In the genomic region with DNA sequence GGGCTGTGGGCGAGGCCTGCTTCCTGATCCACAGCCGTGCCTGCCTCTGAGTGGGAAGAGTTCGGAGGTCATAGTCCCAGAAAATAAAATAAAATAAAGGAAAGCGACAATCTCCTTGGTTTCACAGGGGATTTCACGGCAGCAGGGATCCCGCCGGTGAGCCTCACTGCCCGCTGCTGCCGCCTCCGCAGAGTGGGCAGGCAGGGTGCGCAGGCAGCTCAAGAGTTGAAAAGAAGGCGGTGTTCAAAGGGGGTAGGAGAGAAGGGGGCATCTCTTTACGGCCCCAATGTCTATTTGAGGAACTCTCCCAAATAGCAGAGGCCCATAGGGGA, we compare ENCODE assay signal across 23 cellular contexts. TPM values are rescaled to one million over a fixed set of nuclear protein-coding genes. Genes with fewer than 3 reads are reported as not detected.
A peak's percentile ranks its signal among the peaks of the same experiment; 100 is the strongest.
DNase-seq lines count a peak whose midpoint lies in the region; ATAC-seq and TF ChIP-seq lines count a peak whose summit lies in the region.
"Had no signal": no experiment of that assay in that cellular context is flagged by ENCODE, and none has a peak within 500 bp of the region (broad histone marks: within the 10 kb centered on the region; RNA-seq: fewer than 3 reads in every experiment).

No MANE protein-coding gene starts in this region.

- H3K36me3 Mint-ChIP-seq in natural killer cell (no peaks in the 10 kb centered on the region), nephron progenitor cell (ENCODE audit: low read depth) (peaks cover 54% of the 10 kb centered on the region)
- H3K36me3 Mint-ChIP-seq in natural killer cell treated with Interleukin-12 subunit alpha and Interleukin-12 subunit beta and Interleukin-15 and Interleukin-18, amount 100 ng/mL, for 72 hours: no peaks in the 10 kb centered on the region
- H3K36me3 Mint-ChIP-seq: WTC11 had no signal

- no peak overlapping the region for H2BK5ac ChIP-seq in mesendoderm (ENCODE audit: low read length)

- no peak overlapping the region for H2AK5ac ChIP-seq in mesendoderm (ENCODE audit: low read length)

- H3K9me3 Mint-ChIP-seq in natural killer cell (no peaks in the 10 kb centered on the region), nephron progenitor cell (no peaks in the 10 kb centered on the region)
- H3K9me3 Mint-ChIP-seq in natural killer cell treated with Interleukin-12 subunit alpha and Interleukin-12 subunit beta and Interleukin-15 and Interleukin-18, amount 100 ng/mL, for 72 hours: no peaks in the 10 kb centered on the region
- H3K9me3 Mint-ChIP-seq: dendritic cell treated with granulocyte-macrophage colony-stimulating factor and Interleukin-4, amounts not matched to agents 40 ng/mL and 50 ng/mL, for 4 days; WTC11 had no signal

- no peak for ATAC-seq in natural killer cell
- ATAC-seq in natural killer cell treated with Interleukin-12 subunit alpha and Interleukin-12 subunit beta and Interleukin-15 and Interleukin-18, amount 100 ng/mL, for 72 hours: no peak
- ATAC-seq: left lung had no signal

- TF ChIP-seq CTCF in natural killer cell (IDR thresholded peaks at IDR 0.05): no peak
- no peak for TF ChIP-seq CTCF in nephron progenitor cell (IDR thresholded peaks at IDR 0.05)

- DNase-seq in natural killer cell: no peak
- DNase-seq in natural killer cell treated with Interleukin-12 subunit alpha and Interleukin-12 subunit beta and Interleukin-15 and Interleukin-18, amount 100 ng/mL, for 72 hours (ENCODE audit: low spot score): no peak
- DNase-seq in adipocyte (ENCODE audit: low read depth): no peak
- no peak for DNase-seq in nephron progenitor cell
- no peak for DNase-seq in NCI-H774 (lab: John Stamatoyannopoulos, UW)
- no peak for DNase-seq in DMS79 (lab: John Stamatoyannopoulos, UW)
- no peak for DNase-seq in mesendoderm
- DNase-seq in activated CD4-positive, alpha-beta T cell treated with anti-CD3 and anti-CD28 coated beads, Interleukin-2, amount 50 U/mL, for 1 hour: no peak
- DNase-seq: activated naive CD4-positive, alpha-beta T cell; brain microvascular endothelial cell; Caco-2; esophagus squamous epithelium; GF-D8; HCEC 1CT; NCI-H2107; NCI-H82; stimulated activated CD4-positive, alpha-beta T cell treated with anti-CD3 and anti-CD28 coated beads, Interleukin-4, amount 100 ng/mL, for 1 hour; stimulated activated CD8-positive, alpha-beta memory T cell treated with anti-CD3 and anti-CD28 coated beads, Interleukin-4, amount 100 ng/mL, for 48 hours had no signal

- no peak overlapping the region for H3K4me2 ChIP-seq in mesendoderm (ENCODE audit: low read length)

- no peak overlapping the region for H2BK120ac ChIP-seq in mesendoderm (ENCODE audit: low read depth, low read length)

- no peaks in the 10 kb centered on the region for H3K36me3 ChIP-seq in adipocyte (ENCODE audit: control insufficient read depth, insufficient read depth, low read length, severe bottlenecking)
- H3K36me3 ChIP-seq in mesendoderm (ENCODE audit: control insufficient read depth, insufficient read depth, low read length): no peaks in the 10 kb centered on the region
- H3K36me3 ChIP-seq: brain microvascular endothelial cell, esophagus squamous epithelium, left lung, right atrium auricular region had no signal

- H3K79me1 ChIP-seq in mesendoderm (ENCODE audit: low read length): no peaks in the 10 kb centered on the region

- H3K27ac Mint-ChIP-seq in natural killer cell (no peak overlapping the region), nephron progenitor cell (peak overlapping the region; percentile 99)
- H3K27ac Mint-ChIP-seq in natural killer cell treated with Interleukin-12 subunit alpha and Interleukin-12 subunit beta and Interleukin-15 and Interleukin-18, amount 100 ng/mL, for 72 hours: no peak overlapping the region
- H3K27ac Mint-ChIP-seq: WTC11 had no signal

- H3K79me2 ChIP-seq in mesendoderm (ENCODE audit: control insufficient read depth, insufficient read depth, low read length): no peaks in the 10 kb centered on the region

- no peak overlapping the region for H2BK15ac ChIP-seq in mesendoderm (replicated peaks; ENCODE audit: low read depth)

- WGBS in mesendoderm (ENCODE audit: extremely low coverage, insufficient coverage, low lambda C conversion rate): no CpG with 5 or more reads among the region's 13 CpGs

- H3K4ac ChIP-seq in mesendoderm (ENCODE audit: low read depth, low read length): no peak overlapping the region

- H3K18ac ChIP-seq in mesendoderm (ENCODE audit: low read length): no peak overlapping the region

- H3K4me1 ChIP-seq in adipocyte (ENCODE audit: control insufficient read depth, insufficient read depth, low read length) (peaks cover 59% of the 10 kb centered on the region), mesendoderm (ENCODE audit: control insufficient read depth, low read depth, low read length) (no peaks in the 10 kb centered on the region)

- no peak overlapping the region for H4K8ac ChIP-seq in mesendoderm (ENCODE audit: low read depth, low read length)

- no peak overlapping the region for H3K27ac ChIP-seq in mesendoderm (ENCODE audit: low read depth, low read length)
- H3K27ac ChIP-seq: brain microvascular endothelial cell, esophagus squamous epithelium, left lung, right atrium auricular region had no signal

- peaks cover 46 to 47% of the 10 kb centered on the region in 2 donors for H3K4me1 Mint-ChIP-seq in natural killer cell
- H3K4me1 Mint-ChIP-seq in natural killer cell treated with Interleukin-12 subunit alpha and Interleukin-12 subunit beta and Interleukin-15 and Interleukin-18, amount 100 ng/mL, for 72 hours (ENCODE audit: low read depth in 2 of 2): peaks cover 21 to 37% of the 10 kb centered on the region in 2 donors
- H3K4me1 Mint-ChIP-seq in nephron progenitor cell: peaks cover 44% of the 10 kb centered on the region

- H4K5ac ChIP-seq in mesendoderm (ENCODE audit: low read length): no peak overlapping the region

- H3K4me3 Mint-ChIP-seq in natural killer cell (peak overlapping the region; percentile 62), nephron progenitor cell (peak overlapping the region; percentile 98)
- H3K4me3 Mint-ChIP-seq in natural killer cell treated with Interleukin-12 subunit alpha and Interleukin-12 subunit beta and Interleukin-15 and Interleukin-18, amount 100 ng/mL, for 72 hours: no peak overlapping the region

- H3K9me3 ChIP-seq in adipocyte (ENCODE audit: control insufficient read depth, low read length): no peaks in the 10 kb centered on the region
- H3K9me3 ChIP-seq: Caco-2, esophagus squamous epithelium, left lung, right atrium auricular region had no signal

- intact Hi-C loops in natural killer cell (cut with micrococcal nuclease): loop anchor here (5.0 kb wide), 2 partner anchors 35 to 40 kb away; a partner anchor contains a TSS

- H3K56ac ChIP-seq in mesendoderm (ENCODE audit: low read length): no peak overlapping the region

- peak overlapping the region; percentile 96 for H3K9ac ChIP-seq in adipocyte (ENCODE audit: low read length)
- H3K9ac ChIP-seq in mesendoderm (ENCODE audit: low read length): no peak overlapping the region

- H3K23ac ChIP-seq in mesendoderm (ENCODE audit: low read length): no peak overlapping the region

- H3K27me3 ChIP-seq in adipocyte (replicated peaks; ENCODE audit: control insufficient read depth, insufficient read depth, low read length) (no peaks in the 10 kb centered on the region), mesendoderm (ENCODE audit: insufficient read depth, low read length, poor library complexity) (peaks cover 96% of the 10 kb centered on the region)

- H3K4me3 ChIP-seq in adipocyte (ENCODE audit: low read length) (peak overlapping the region; percentile 94), mesendoderm (ENCODE audit: low read length) (no peak overlapping the region)
- H3K4me3 ChIP-seq: right atrium auricular region had no signal

- H3K27me3 Mint-ChIP-seq in natural killer cell (ENCODE audit: low read depth in 2 of 2) (peaks cover 76 to 91% of the 10 kb centered on the region in 2 donors), nephron progenitor cell (ENCODE audit: low read depth, poor library complexity) (peaks cover 20% of the 10 kb centered on the region)
- peaks cover 69 to 71% of the 10 kb centered on the region in 2 donors for H3K27me3 Mint-ChIP-seq in natural killer cell treated with Interleukin-12 subunit alpha and Interleukin-12 subunit beta and Interleukin-15 and Interleukin-18, amount 100 ng/mL, for 72 hours

RNA-seq across cellular contexts. Expression of a gene that starts 3.1 kb away (rescaled TPM):
- not detected for total RNA-seq in natural killer cell
- not detected for total RNA-seq in natural killer cell treated with Interleukin-12 subunit alpha and Interleukin-12 subunit beta and Interleukin-15 and Interleukin-18, amount 100 ng/mL, for 72 hours
- not detected for polyA plus RNA-seq in mesendoderm (2013, experiment 1 of 2)
- not detected for polyA plus RNA-seq in mesendoderm (2013, experiment 2 of 2)
- total RNA-seq: right atrium auricular region; T-helper 1 cell treated with Interleukin-12 subunit alpha and Interleukin-12 subunit beta and Interleukin-4 antibody, amounts not matched to agents 30 ng/mL and 1 ng/mL, for 36 hours; WTC11 had no signal

RNA-seq across cellular contexts. Expression of a gene that starts 11.9 kb away (rescaled TPM):
- total RNA-seq in natural killer cell: not detected
- not detected for total RNA-seq in natural killer cell treated with Interleukin-12 subunit alpha and Interleukin-12 subunit beta and Interleukin-15 and Interleukin-18, amount 100 ng/mL, for 72 hours
- not detected for polyA plus RNA-seq in mesendoderm (2013, experiment 1 of 2)
- polyA plus RNA-seq in mesendoderm (2013, experiment 2 of 2): not detected
- total RNA-seq: left lung; right atrium auricular region; T-helper 1 cell treated with Interleukin-12 subunit alpha and Interleukin-12 subunit beta and Interleukin-4 antibody, amounts not matched to agents 30 ng/mL and 1 ng/mL, for 36 hours; WTC11 had no signal

RNA-seq across cellular contexts. Expression of a gene that starts 11.9 kb away (rescaled TPM):
- total RNA-seq in natural killer cell: not detected
- total RNA-seq in natural killer cell treated with Interleukin-12 subunit alpha and Interleukin-12 subunit beta and Interleukin-15 and Interleukin-18, amount 100 ng/mL, for 72 hours: not detected
- not detected for polyA plus RNA-seq in mesendoderm (2013, experiment 1 of 2)
- not detected for polyA plus RNA-seq in mesendoderm (2013, experiment 2 of 2)
- total RNA-seq: right atrium auricular region; T-helper 1 cell treated with Interleukin-12 subunit alpha and Interleukin-12 subunit beta and Interleukin-4 antibody, amounts not matched to agents 30 ng/mL and 1 ng/mL, for 36 hours; WTC11 had no signal

RNA-seq across cellular contexts. Expression of a gene that starts 22.1 kb away (rescaled TPM):
- not detected for total RNA-seq in natural killer cell
- total RNA-seq in natural killer cell treated with Interleukin-12 subunit alpha and Interleukin-12 subunit beta and Interleukin-15 and Interleukin-18, amount 100 ng/mL, for 72 hours: not detected
- polyA plus RNA-seq in mesendoderm (2013, experiment 1 of 2): not detected
- not detected for polyA plus RNA-seq in mesendoderm (2013, experiment 2 of 2)
- total RNA-seq: esophagus squamous epithelium; left lung; right atrium auricular region; T-helper 1 cell treated with Interleukin-12 subunit alpha and Interleukin-12 subunit beta and Interleukin-4 antibody, amounts not matched to agents 30 ng/mL and 1 ng/mL, for 36 hours; WTC11 had no signal

RNA-seq across cellular contexts. Expression of a gene that starts 23.9 kb away (rescaled TPM):
- total RNA-seq in natural killer cell: not detected
- total RNA-seq in natural killer cell treated with Interleukin-12 subunit alpha and Interleukin-12 subunit beta and Interleukin-15 and Interleukin-18, amount 100 ng/mL, for 72 hours: not detected
- polyA plus RNA-seq in mesendoderm (2013, experiment 1 of 2): not detected
- not detected for polyA plus RNA-seq in mesendoderm (2013, experiment 2 of 2)
- total RNA-seq: esophagus squamous epithelium; left lung; right atrium auricular region; T-helper 1 cell treated with Interleukin-12 subunit alpha and Interleukin-12 subunit beta and Interleukin-4 antibody, amounts not matched to agents 30 ng/mL and 1 ng/mL, for 36 hours; WTC11 had no signal
